Comparison of ENCODE assay signal across 1 cellular context in the genomic region with DNA sequence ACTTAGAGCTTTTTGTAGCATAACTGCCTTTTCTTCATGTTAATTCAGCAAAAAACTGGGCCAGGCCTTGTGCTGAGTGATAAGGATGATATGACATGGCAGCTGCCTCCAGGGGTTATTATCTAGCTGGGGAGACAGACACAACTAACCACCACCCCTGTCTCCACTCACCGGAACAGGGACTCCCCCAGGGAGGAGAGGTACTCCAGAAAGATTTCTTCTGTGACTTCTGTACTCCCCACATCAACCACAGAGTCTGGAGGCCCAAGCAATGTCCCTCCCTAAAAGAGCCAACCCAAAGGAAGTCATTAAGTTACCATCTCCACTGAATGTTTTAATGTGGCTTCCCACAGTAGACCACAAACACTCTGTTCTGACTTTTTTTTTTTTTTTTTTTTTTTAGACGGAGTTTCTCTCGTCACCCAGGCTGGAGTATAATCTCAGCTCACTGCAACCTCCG.
TF ChIP-seq lines count a peak whose summit lies in the region.

No MANE protein-coding gene starts in this region.

TF ChIP-seq in K562, 482 proteins besides CTCF, POLR2A, EP300 and RAD21 (continued from another document and continues in another):
- TF ChIP-seq, protein P1, sequence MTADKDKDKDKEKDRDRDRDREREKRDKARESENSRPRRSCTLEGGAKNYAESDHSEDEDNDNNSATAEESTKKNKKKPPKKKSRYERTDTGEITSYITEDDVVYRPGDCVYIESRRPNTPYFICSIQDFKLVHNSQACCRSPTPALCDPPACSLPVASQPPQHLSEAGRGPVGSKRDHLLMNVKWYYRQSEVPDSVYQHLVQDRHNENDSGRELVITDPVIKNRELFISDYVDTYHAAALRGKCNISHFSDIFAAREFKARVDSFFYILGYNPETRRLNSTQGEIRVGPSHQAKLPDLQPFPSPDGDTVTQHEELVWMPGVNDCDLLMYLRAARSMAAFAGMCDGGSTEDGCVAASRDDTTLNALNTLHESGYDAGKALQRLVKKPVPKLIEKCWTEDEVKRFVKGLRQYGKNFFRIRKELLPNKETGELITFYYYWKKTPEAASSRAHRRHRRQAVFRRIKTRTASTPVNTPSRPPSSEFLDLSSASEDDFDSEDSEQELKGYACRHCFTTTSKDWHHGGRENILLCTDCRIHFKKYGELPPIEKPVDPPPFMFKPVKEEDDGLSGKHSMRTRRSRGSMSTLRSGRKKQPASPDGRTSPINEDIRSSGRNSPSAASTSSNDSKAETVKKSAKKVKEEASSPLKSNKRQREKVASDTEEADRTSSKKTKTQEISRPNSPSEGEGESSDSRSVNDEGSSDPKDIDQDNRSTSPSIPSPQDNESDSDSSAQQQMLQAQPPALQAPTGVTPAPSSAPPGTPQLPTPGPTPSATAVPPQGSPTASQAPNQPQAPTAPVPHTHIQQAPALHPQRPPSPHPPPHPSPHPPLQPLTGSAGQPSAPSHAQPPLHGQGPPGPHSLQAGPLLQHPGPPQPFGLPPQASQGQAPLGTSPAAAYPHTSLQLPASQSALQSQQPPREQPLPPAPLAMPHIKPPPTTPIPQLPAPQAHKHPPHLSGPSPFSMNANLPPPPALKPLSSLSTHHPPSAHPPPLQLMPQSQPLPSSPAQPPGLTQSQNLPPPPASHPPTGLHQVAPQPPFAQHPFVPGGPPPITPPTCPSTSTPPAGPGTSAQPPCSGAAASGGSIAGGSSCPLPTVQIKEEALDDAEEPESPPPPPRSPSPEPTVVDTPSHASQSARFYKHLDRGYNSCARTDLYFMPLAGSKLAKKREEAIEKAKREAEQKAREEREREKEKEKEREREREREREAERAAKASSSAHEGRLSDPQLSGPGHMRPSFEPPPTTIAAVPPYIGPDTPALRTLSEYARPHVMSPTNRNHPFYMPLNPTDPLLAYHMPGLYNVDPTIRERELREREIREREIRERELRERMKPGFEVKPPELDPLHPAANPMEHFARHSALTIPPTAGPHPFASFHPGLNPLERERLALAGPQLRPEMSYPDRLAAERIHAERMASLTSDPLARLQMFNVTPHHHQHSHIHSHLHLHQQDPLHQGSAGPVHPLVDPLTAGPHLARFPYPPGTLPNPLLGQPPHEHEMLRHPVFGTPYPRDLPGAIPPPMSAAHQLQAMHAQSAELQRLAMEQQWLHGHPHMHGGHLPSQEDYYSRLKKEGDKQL (CRISPR knock-in tag; IDR thresholded peaks at IDR 0.05; ENCODE audit: borderline replicate concordance) = no peak
- TF ChIP-seq ZBTB11 (CRISPR knock-in tag; IDR thresholded peaks at IDR 0.05) (peak in 1 of 3 experiments; percentile 56; a peak in 1 of 6 replicates), RBM17 (IDR thresholded peaks at IDR 0.05; ENCODE audit: borderline replicate concordance, low read depth, low read length) (no peak), SRF (CRISPR knock-in tag; IDR thresholded peaks at IDR 0.05) (peak in 1 of 2 experiments; percentile 88; a peak in 1 of 4 replicates), KDM1A (IDR thresholded peaks at IDR 0.05) (peak; percentile 96), HLTF (IDR thresholded peaks at IDR 0.05) (0 out of 2 replicates have a peak, but pooled peaks have one; percentile 36), MCM2 (IDR thresholded peaks at IDR 0.05; ENCODE audit: low read depth) (no peak), TEAD1 (CRISPR knock-in tag; IDR thresholded peaks at IDR 0.05) (peak in 1 of 2 experiments; percentile 56; a peak in 1 of 4 replicates), GTF2A2 (tag; IDR thresholded peaks at IDR 0.05) (no peak), ZNF449 (CRISPR knock-in tag; IDR thresholded peaks at IDR 0.05) (no peak), ARID3B (CRISPR knock-in tag; IDR thresholded peaks at IDR 0.05; ENCODE audit: borderline replicate concordance) (no peak), PCBP1 (IDR thresholded peaks at IDR 0.05; ENCODE audit: low read depth, low read length, poor library complexity, severe bottlenecking) (no peak), TBP (optimal IDR thresholded peaks at IDR 0.05; ENCODE audit: low read depth, low read length) (no peak), CBX3 (IDR thresholded peaks at IDR 0.05; ENCODE audit: borderline replicate concordance in 1 of 2, low read length in 2 of 2) (no peak), HOXB6 (CRISPR knock-in tag; IDR thresholded peaks at IDR 0.05; ENCODE audit: borderline replicate concordance) (no peak), YY1 (IDR thresholded peaks at IDR 0.05; ENCODE audit: borderline replicate concordance in 1 of 3, control insufficient read depth in 1 of 3, extremely low read depth in 1 of 3, insufficient read depth in 3 of 3, insufficient read length in 1 of 3, insufficient replicate concordance in 2 of 3, low read depth in 1 of 3, low read length in 2 of 3) (no peak), JUND (IDR thresholded peaks at IDR 0.05; ENCODE audit: borderline replicate concordance, low read depth, low read length) (peak; percentile 51; the same call in 1 of the 2 replicates), JUND (tag; IDR thresholded peaks at IDR 0.05; ENCODE audit: borderline replicate concordance, low read depth, low read length) (no peak), CHAMP1 (IDR thresholded peaks at IDR 0.05) (no peak), MEF2D (tag; conservative IDR thresholded peaks at IDR 0.05; ENCODE audit: low read depth) (no peak), HDAC8 (tag; IDR thresholded peaks at IDR 0.05) (no peak)
- TF ChIP-seq, protein P2, sequence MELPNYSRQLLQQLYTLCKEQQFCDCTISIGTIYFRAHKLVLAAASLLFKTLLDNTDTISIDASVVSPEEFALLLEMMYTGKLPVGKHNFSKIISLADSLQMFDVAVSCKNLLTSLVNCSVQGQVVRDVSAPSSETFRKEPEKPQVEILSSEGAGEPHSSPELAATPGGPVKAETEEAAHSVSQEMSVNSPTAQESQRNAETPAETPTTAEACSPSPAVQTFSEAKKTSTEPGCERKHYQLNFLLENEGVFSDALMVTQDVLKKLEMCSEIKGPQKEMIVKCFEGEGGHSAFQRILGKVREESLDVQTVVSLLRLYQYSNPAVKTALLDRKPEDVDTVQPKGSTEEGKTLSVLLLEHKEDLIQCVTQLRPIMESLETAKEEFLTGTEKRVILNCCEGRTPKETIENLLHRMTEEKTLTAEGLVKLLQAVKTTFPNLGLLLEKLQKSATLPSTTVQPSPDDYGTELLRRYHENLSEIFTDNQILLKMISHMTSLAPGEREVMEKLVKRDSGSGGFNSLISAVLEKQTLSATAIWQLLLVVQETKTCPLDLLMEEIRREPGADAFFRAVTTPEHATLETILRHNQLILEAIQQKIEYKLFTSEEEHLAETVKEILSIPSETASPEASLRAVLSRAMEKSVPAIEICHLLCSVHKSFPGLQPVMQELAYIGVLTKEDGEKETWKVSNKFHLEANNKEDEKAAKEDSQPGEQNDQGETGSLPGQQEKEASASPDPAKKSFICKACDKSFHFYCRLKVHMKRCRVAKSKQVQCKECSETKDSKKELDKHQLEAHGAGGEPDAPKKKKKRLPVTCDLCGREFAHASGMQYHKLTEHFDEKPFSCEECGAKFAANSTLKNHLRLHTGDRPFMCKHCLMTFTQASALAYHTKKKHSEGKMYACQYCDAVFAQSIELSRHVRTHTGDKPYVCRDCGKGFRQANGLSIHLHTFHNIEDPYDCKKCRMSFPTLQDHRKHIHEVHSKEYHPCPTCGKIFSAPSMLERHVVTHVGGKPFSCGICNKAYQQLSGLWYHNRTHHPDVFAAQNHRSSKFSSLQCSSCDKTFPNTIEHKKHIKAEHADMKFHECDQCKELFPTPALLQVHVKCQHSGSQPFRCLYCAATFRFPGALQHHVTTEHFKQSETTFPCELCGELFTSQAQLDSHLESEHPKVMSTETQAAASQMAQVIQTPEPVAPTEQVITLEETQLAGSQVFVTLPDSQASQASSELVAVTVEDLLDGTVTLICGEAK (IDR thresholded peaks at IDR 0.05) = no peak; the same call in 1 of the 2 replicates
- TF ChIP-seq, protein P2 (CRISPR knock-in tag; IDR thresholded peaks at IDR 0.05) = no peak
- TF ChIP-seq, protein P3, sequence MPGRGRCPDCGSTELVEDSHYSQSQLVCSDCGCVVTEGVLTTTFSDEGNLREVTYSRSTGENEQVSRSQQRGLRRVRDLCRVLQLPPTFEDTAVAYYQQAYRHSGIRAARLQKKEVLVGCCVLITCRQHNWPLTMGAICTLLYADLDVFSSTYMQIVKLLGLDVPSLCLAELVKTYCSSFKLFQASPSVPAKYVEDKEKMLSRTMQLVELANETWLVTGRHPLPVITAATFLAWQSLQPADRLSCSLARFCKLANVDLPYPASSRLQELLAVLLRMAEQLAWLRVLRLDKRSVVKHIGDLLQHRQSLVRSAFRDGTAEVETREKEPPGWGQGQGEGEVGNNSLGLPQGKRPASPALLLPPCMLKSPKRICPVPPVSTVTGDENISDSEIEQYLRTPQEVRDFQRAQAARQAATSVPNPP (IDR thresholded peaks at IDR 0.05; ENCODE audit: borderline replicate concordance, insufficient read depth, insufficient read length) = no peak
